10 cellular contexts compared by ENCODE assay signal in the genomic region with DNA sequence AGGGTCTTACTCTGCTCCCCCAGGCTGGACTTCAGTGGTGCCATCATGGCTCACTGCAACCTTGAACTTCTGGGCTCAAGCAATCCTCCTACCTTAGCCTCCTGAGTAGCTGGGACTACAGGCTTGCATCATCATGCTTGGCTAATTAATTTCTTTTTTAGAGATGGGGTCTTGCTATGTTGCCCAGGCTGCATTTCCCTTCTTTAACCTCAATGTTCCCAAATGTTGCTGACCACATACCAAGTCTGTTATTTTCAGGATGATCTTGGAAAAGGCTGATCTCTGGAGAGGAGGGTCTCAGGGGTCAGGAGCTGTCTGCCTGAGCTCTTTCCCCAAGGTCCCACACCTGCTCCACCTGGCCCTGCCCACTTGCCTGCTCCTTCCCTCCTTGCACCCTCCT. TPM values are rescaled to one million over a fixed set of nuclear protein-coding genes. Genes with fewer than 3 reads are reported as not detected.
"Had no signal": no experiment of that assay in that cellular context is flagged by ENCODE, and none has a peak within 500 bp of the region (broad histone marks: within the 10 kb centered on the region; RNA-seq: fewer than 3 reads in every experiment).

No MANE protein-coding gene starts in this region.

- FAIRE-seq: HTR-8/SVneo had no signal

- ATAC-seq: HCT116 had no signal

- H3K4me1 ChIP-seq: HAP-1 had no signal

- H3K27ac ChIP-seq: GM23248 had no signal

- H3K4me3 ChIP-seq: GM23248, HAP-1 had no signal

- H3K36me3 ChIP-seq: HAP-1 had no signal

- DNase-seq: GM23248, GOT3, H7, KG1 had no signal

- H3K9me3 ChIP-seq: HAP-1 had no signal

- H3K9ac ChIP-seq: GM23248 had no signal

- H2AFZ ChIP-seq: GM23248 had no signal

RNA-seq across cellular contexts. Expression of a gene that starts 13.0 kb away (rescaled TPM):
- total RNA-seq: GM23248, H4, HT-29 had no signal
- polyA plus RNA-seq: GM23248, IgD-negative memory B cell had no signal

RNA-seq across cellular contexts. Expression of a gene that starts 44.4 kb away (rescaled TPM):
- total RNA-seq: GM23248, H4, HT-29 had no signal
